In genomic region chr4:74320559-74321118, GRCh38 we compare ENCODE assay signal across 9 cellular contexts. TPM values are rescaled to one million over a fixed set of nuclear protein-coding genes. Genes with fewer than 3 reads are reported as not detected.
DNase-seq lines count a peak whose midpoint lies in the region; ATAC-seq and TF ChIP-seq lines count a peak whose summit lies in the region.
"Had no signal": no experiment of that assay in that cellular context is flagged by ENCODE, and none has a peak within 500 bp of the region (broad histone marks: within the 10 kb centered on the region; RNA-seq: fewer than 3 reads in every experiment).

No MANE protein-coding gene starts in this region.

- H3K27ac ChIP-seq in breast epithelium: no peak overlapping the region
- H3K27ac ChIP-seq: BLaER1 had no signal

- H3K27me3 Mint-ChIP-seq in stimulated activated memory B cell treated with anti-CD40 and anti-IgM and Interleukin-4, amounts not matched to agents 10 μg/mL and 1 μg/mL and 100 μg/mL, for 72 hours: peaks cover 31% of the 10 kb centered on the region

- no peak for TF ChIP-seq POLR2A in breast epithelium (IDR thresholded peaks at IDR 0.05)

- peak; percentile 61 for DNase-seq in NCI-H1092 treated with DMSO at 0.1 percent for 48 hours (lab: John Stamatoyannopoulos, UW)
- DNase-seq in NCI-H1092 (lab: John Stamatoyannopoulos, UW): no peak
- DNase-seq in HuH-7 (ENCODE audit: low spot score): peak; percentile 14
- peak; percentile 77 for DNase-seq in RPMI7951 (ENCODE audit: low read depth)
- DNase-seq in breast epithelium (ENCODE audit: low spot score in 2 of 2): peak in 1 of 2 donors; percentile 55
- no peak for DNase-seq in left lobe of liver (ENCODE audit: low spot score)

- peak; percentile 82 for ATAC-seq in GM21529 (IDR thresholded peaks at IDR 0.05; ENCODE audit: unreplicated experiment)
- peak; percentile 60 for ATAC-seq in left lobe of liver
- peak; percentile 39 for ATAC-seq in stimulated activated memory B cell treated with anti-CD40 and anti-IgM and Interleukin-4, amounts not matched to agents 10 μg/mL and 1 μg/mL and 100 μg/mL, for 72 hours

- H3K4me3 Mint-ChIP-seq in stimulated activated memory B cell treated with anti-CD40 and anti-IgM and Interleukin-4, amounts not matched to agents 10 μg/mL and 1 μg/mL and 100 μg/mL, for 72 hours: no peak overlapping the region

- no peaks in the 10 kb centered on the region for H3K9me3 Mint-ChIP-seq in stimulated activated memory B cell treated with anti-CD40 and anti-IgM and Interleukin-4, amounts not matched to agents 10 μg/mL and 1 μg/mL and 100 μg/mL, for 72 hours

- no peak overlapping the region for H3K4me3 ChIP-seq in breast epithelium
- H3K4me3 ChIP-seq: BLaER1 had no signal

- H3K27ac Mint-ChIP-seq in stimulated activated memory B cell treated with anti-CD40 and anti-IgM and Interleukin-4, amounts not matched to agents 10 μg/mL and 1 μg/mL and 100 μg/mL, for 72 hours: no peak overlapping the region

- H3K4me1 ChIP-seq in breast epithelium: no peaks in the 10 kb centered on the region
- H3K4me1 ChIP-seq: BLaER1 had no signal

- no peaks in the 10 kb centered on the region for H3K36me3 Mint-ChIP-seq in stimulated activated memory B cell treated with anti-CD40 and anti-IgM and Interleukin-4, amounts not matched to agents 10 μg/mL and 1 μg/mL and 100 μg/mL, for 72 hours

- TF ChIP-seq CTCF in breast epithelium (IDR thresholded peaks at IDR 0.05): peak in 2 of 3 donors; percentile 41 to 63

- no peaks in the 10 kb centered on the region for H3K9me3 ChIP-seq in breast epithelium
- H3K9me3 ChIP-seq: BLaER1 had no signal

- intact Hi-C loops in breast epithelium (cut with DNase I; ENCODE audit: low total_unique reads): no loop called here

- H3K27me3 ChIP-seq in breast epithelium: no peaks in the 10 kb centered on the region
- H3K27me3 ChIP-seq: BLaER1 had no signal

- H3K4me1 Mint-ChIP-seq in stimulated activated memory B cell treated with anti-CD40 and anti-IgM and Interleukin-4, amounts not matched to agents 10 μg/mL and 1 μg/mL and 100 μg/mL, for 72 hours: peaks cover 7% of the 10 kb centered on the region

- no peaks in the 10 kb centered on the region for H3K36me3 ChIP-seq in breast epithelium
- H3K36me3 ChIP-seq: BLaER1 had no signal

RNA-seq across cellular contexts. Expression of gene EPGN, which starts 12.4 kb away (rescaled TPM):
- 0.59 and 0.72 TPM in 2 replicates for total RNA-seq in RPMI7951 (2014; rRNA removed; shearing (Covaris generic))
- 1 to 10 TPM in 1 of 3 donors, under 1 TPM in 1, not detected in 1; 0.33 to 2.0 TPM for total RNA-seq in breast epithelium
- total RNA-seq in left lobe of liver: not detected

RNA-seq across cellular contexts. Expression of gene EREG, which starts 44.3 kb away (rescaled TPM):
- total RNA-seq in RPMI7951 (2014; rRNA removed; shearing (Covaris generic)): 46.3 TPM in 2 replicates
- total RNA-seq in breast epithelium: 1 to 10 TPM in 2 of 3 donors, under 1 TPM in 1; 0.80 to 7.6 (median 3.3) TPM
- total RNA-seq in left lobe of liver: 0.18 TPM

Comparison
In these comparisons a context has a peak if more than half of its experiments do, and no peak if none do; other contexts are left out.
1. DNase-seq: peak in NCI-H1092 treated with DMSO at 0.1 percent for 48 hours (single experiment), HuH-7 (single experiment) and RPMI7951 (single experiment); none in NCI-H1092 (single experiment) and left lobe of liver (single experiment).
2. Peak in every context shown above with its lines, with median percentiles within 50 percentile points of each other: ATAC-seq.